Comparison of ENCODE assay signal across 1 cellular context in the genomic region with DNA sequence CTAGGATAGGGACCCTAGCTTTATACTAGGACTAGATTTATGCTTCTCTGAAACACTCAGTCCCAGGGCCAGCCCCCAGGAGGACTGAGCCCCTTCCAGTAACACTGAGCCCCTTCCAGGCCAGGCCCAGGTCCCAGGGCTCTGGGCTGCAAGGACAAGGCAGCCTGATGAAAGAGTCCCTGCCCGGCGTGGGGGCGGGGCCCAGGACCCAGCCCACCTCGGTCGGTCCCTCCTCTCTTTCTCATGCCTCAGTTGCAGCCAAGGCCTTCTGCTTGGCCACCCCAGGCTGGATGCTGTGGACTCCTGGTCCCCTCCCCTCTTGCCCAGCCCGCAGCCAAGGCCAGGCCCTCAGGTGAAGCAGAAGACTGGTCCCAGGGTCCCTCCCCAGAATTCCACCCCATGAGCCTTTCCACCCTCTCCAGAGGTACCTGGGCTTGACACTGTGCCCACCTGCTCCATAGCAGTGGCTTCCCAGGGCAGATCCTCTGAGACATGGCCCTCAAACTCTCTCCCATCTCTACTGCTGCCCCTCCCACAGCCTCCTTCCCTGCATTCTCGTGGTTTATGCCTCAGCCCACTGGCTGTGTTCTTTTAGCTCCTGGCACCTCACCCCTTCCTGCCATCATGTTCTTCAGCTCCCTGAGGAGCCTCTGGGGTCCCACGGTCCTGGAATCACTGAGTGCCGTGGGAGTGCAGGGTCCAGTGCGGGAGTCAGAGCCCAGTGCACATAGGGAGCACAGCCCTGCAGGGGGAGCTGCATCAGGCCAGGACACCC.
TF ChIP-seq lines count a peak whose summit lies in the region.

No MANE protein-coding gene starts in this region.

TF ChIP-seq in HCT116, 20 proteins besides CTCF, POLR2A, EP300 and RAD21:
- TF ChIP-seq, protein P1, sequence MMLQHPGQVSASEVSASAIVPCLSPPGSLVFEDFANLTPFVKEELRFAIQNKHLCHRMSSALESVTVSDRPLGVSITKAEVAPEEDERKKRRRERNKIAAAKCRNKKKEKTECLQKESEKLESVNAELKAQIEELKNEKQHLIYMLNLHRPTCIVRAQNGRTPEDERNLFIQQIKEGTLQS (IDR thresholded peaks at IDR 0.05), result no peak
- TF ChIP-seq, protein P2, sequence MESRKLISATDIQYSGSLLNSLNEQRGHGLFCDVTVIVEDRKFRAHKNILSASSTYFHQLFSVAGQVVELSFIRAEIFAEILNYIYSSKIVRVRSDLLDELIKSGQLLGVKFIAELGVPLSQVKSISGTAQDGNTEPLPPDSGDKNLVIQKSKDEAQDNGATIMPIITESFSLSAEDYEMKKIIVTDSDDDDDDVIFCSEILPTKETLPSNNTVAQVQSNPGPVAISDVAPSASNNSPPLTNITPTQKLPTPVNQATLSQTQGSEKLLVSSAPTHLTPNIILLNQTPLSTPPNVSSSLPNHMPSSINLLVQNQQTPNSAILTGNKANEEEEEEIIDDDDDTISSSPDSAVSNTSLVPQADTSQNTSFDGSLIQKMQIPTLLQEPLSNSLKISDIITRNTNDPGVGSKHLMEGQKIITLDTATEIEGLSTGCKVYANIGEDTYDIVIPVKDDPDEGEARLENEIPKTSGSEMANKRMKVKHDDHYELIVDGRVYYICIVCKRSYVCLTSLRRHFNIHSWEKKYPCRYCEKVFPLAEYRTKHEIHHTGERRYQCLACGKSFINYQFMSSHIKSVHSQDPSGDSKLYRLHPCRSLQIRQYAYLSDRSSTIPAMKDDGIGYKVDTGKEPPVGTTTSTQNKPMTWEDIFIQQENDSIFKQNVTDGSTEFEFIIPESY (IDR thresholded peaks at IDR 0.05; ENCODE audit: extremely low read depth, insufficient replicate concordance, low read length), result no peak
- TF ChIP-seq SIN3A (IDR thresholded peaks at IDR 0.05; ENCODE audit: low read depth) (no peak), TCF7L2 (IDR thresholded peaks at IDR 0.05; ENCODE audit: borderline replicate concordance, extremely low read depth, insufficient read depth, insufficient read length) (no peak), CBX3 (IDR thresholded peaks at IDR 0.05; ENCODE audit: low read depth) (no peak)
